ENCODE assay signal across 8 cellular contexts in the genomic region with DNA sequence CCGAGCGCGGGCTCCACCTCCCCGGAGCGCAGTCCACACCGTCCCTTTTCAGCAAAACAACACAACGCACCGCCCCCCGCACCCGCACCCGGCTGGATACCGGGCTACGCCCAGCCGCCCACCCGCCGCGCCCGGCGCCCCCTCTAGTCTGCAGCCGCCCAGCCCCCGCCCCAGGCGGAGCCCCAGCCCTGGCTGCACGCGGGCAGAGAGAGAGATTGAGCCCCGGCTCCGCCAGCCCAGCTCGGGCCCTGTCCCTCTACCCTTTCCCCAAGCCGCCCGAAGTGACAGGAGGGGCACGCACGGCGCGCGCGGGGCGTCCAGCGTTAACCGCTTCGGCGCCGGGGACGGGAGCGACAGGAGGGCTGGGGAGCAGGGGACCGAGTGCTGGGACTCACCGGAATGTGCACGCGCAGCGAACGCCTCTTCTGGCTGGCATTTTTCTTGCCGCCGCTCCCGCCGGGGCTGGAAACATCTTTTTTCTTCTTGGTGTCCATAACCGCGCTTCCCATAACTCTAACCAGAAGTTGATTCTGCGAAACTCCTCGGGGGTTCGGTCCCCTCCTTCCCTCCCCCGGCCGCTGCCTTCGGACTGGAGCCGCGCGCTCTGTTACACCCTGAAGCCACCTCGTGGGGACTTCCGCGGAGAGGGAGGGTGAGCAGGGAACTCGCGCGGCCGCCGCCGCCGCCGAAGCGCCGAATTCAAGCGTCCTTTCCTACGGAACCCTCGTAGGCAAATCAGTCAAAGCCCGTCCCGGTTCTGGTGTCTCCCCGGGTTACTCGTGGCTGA. TPM values are rescaled to one million over a fixed set of nuclear protein-coding genes. Genes with fewer than 3 reads are reported as not detected.
DNase-seq lines count a peak whose midpoint lies in the region; TF ChIP-seq lines count a peak whose summit lies in the region.

No MANE protein-coding gene starts in this region.

- DNase-seq in AG20443 (ENCODE audit: low spot score) (peak; percentile 63), GM20000 (ENCODE audit: low spot score) (peak; percentile 75), NCI-H526 (lab: John Stamatoyannopoulos, UW) (peak; percentile 41 to 86), activated T-cell treated with anti-CD3 and anti-CD28 coated beads for 1 hour (ENCODE audit: low read depth) (peak; percentile 47), epithelial cell of esophagus (ENCODE audit: low read depth) (peak; percentile 20), myocyte (ENCODE audit: low read depth) (peak; percentile 50), inferior parietal cortex (ENCODE audit: extremely low spot score) (no peak)
- peak; percentile 76 for DNase-seq in stimulated activated CD8-positive, alpha-beta memory T cell treated with anti-CD3 and anti-CD28 coated beads, Interleukin-4, amount 100 ng/mL, for 48 hours

- TF ChIP-seq CTCF in GM20000 (IDR thresholded peaks at IDR 0.05; ENCODE audit: extremely low read depth, missing control alignments) (no peak), epithelial cell of esophagus (IDR thresholded peaks at IDR 0.05; ENCODE audit: insufficient read depth, low read depth, low read length, missing control alignments) (no peak)

- H3K4me3 ChIP-seq in epithelial cell of esophagus (ENCODE audit: low read length), result peak overlapping the region; percentile 55

RNA-seq across cellular contexts. Expression of a gene that starts 0.6 kb away (rescaled TPM):
- 13.5 and 22.6 TPM in 2 replicates for total RNA-seq in myocyte
- 23.0 TPM for polyA plus RNA-seq in myocyte (2012)
